In genomic region chr4:95921470-95921869, GRCh38 we compare ENCODE assay signal across 25 cellular contexts.
"Had no signal": no experiment of that assay in that cellular context is flagged by ENCODE, and none has a peak within 500 bp of the region (broad histone marks: within the 10 kb centered on the region; RNA-seq: fewer than 3 reads in every experiment).

No MANE protein-coding gene starts in this region.

- DNase-seq: stimulated activated CD4-positive, alpha-beta T cell treated with anti-CD3 and anti-CD28 coated beads, Interleukin-2, amount 100 ng/mL, for 48 hours; stimulated activated CD4-positive, alpha-beta T cell treated with anti-CD3 and anti-CD28 coated beads, Interleukin-4, amount 100 ng/mL, for 1 hour; stimulated activated CD4-positive, alpha-beta T cell treated with anti-CD3 and anti-CD28 coated beads, Interleukin-4, amount 100 ng/mL, for 24 hours; stimulated activated CD4-positive, alpha-beta T cell treated with anti-CD3 and anti-CD28 coated beads, Interleukin-4, amount 100 ng/mL, for 4 hours; stimulated activated CD8-positive, alpha-beta memory T cell treated with anti-CD3 and anti-CD28 coated beads, Interleukin-4, amount 100 ng/mL, for 48 hours; stimulated activated naive B cell treated with anti-CD40 and anti-IgM and Interleukin-4, amounts not matched to agents 10 μg/mL and 1 μg/mL and 100 μg/mL, for 72 hours; stimulated activated naive CD4-positive, alpha-beta T cell; stimulated activated naive CD4-positive, alpha-beta T cell treated with Interleukin-2 at 50 U/mL for 16 hours; stimulated activated naive CD8-positive, alpha-beta T cell treated with anti-CD3 and anti-CD28 coated beads, Interleukin-15, amount 100 ng/mL, for 72 hours; stimulated activated naive CD8-positive, alpha-beta T cell treated with anti-CD3 and anti-CD28 coated beads, Interleukin-15, Interleukin-2, amounts not matched to agents 100 U/mL and 50 U/mL, for 24 hours; stomach; substantia nigra; testis; thyroid gland; tibial artery; transverse colon; trophoblast cell; upper lobe of left lung; upper lobe of right lung; uterus had no signal

- H3K9me3 ChIP-seq: testis, thoracic aorta, thyroid gland, upper lobe of right lung, vagina had no signal

- H3K27me3 ChIP-seq: stomach, suprapubic skin, testis, thyroid gland, tibial artery, tibial nerve, transverse colon, upper lobe of left lung, upper lobe of right lung, uterus, vagina had no signal

- FAIRE-seq: urothelium cell line had no signal

- H3K27ac ChIP-seq: stomach, suprapubic skin, testis, thoracic aorta, thyroid gland, tibial artery, tibial nerve, transverse colon, upper lobe of left lung, upper lobe of right lung, uterus, vagina had no signal

- H3K36me3 ChIP-seq: stomach, suprapubic skin, thoracic aorta, thyroid gland, tibial artery, tibial nerve, transverse colon, upper lobe of left lung, upper lobe of right lung, uterus, vagina had no signal

- H3K4me3 ChIP-seq: stomach, suprapubic skin, testis, thoracic aorta, thyroid gland, tibial artery, tibial nerve, transverse colon, upper lobe of left lung, upper lobe of right lung, uterus, vagina had no signal
